31 cellular contexts compared by ENCODE assay signal in the genomic region with DNA sequence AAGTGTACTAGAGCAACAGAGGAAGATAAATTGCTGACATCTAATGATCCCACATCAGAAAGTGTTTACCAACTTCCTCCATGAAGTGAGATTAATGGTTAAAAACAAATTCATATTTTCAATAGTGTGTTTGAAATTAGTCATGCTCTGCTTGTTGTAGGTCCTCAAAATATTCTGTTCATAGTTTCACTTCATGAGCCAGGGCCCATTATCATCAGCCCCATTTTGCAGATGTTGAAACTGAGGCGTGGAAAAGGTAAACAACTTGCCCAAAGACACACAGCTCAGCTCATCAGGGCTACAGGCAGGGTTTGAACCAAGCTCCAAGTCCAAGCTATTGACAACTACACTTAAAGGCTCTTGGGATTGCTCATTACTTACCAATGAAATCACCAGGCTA.
DNase-seq lines count a peak whose midpoint lies in the region; ATAC-seq, FAIRE-seq and TF ChIP-seq lines count a peak whose summit lies in the region.
"Had no signal": no experiment of that assay in that cellular context is flagged by ENCODE, and none has a peak within 500 bp of the region (broad histone marks: within the 10 kb centered on the region; RNA-seq: fewer than 3 reads in every experiment).

No MANE protein-coding gene starts in this region.

- peak; percentile 55 for FAIRE-seq in bronchial epithelial cell (lab: Jason Lieb, UNC)
- FAIRE-seq: TTC549 had no signal

- TF ChIP-seq POLR2A in erythroblast (IDR thresholded peaks at IDR 0.05; ENCODE audit: low read length), result no peak

- POLR2A ChIA-PET in HEK293T (lab: Yijun Ruan, JAX), result no interaction called here

- H3K27me3 ChIP-seq in bronchial epithelial cell (ENCODE audit: control insufficient read depth, insufficient read depth, low read length), result no peaks in the 10 kb centered on the region
- H3K27me3 ChIP-seq: sigmoid colon, tibial nerve had no signal

- DNase-seq in bronchial epithelial cell (ENCODE audit: low read depth) (no peak), HEK293T (ENCODE audit: extremely low spot score) (no peak), erythroblast (lab: John Stamatoyannopoulos, UW) (no peak), EL (no peak)
- DNase-seq: activated CD4-positive, alpha-beta memory T cell treated with anti-CD3 and anti-CD28 coated beads, Interleukin-2, amount 10 ng/mL, durations not matched to agents 7 days and 5 days; activated CD8-positive, alpha-beta memory T cell treated with anti-CD3 and anti-CD28 coated beads, Interleukin-2, amount 50 U/mL, for 4 hours; activated naive CD4-positive, alpha-beta T cell treated with Interleukin-2 at 50 U/mL for 16 hours; BE2C; CD8-positive, alpha-beta T cell; central memory CD4-positive, alpha-beta T cell; cortex of kidney; effector memory CD4-positive, alpha-beta T cell; immature natural killer cell; left cardiac atrium; naive thymus-derived CD8-positive, alpha-beta T cell; NCI-H1092; NCI-H1694 treated with DMSO at 0.1 percent for 48 hours; NCI-H2171 treated with DMSO at 0.1 percent for 48 hours; NCI-H524; PC-9; sigmoid colon; SK-N-SH had no signal

- CTCF ChIA-PET in HEK293T (lab: Yijun Ruan, JAX), result no interaction called here

- ATAC-seq in GM18873 (IDR thresholded peaks at IDR 0.05; ENCODE audit: low FRiP score, unreplicated experiment) (peak; percentile 54), GM21515 (IDR thresholded peaks at IDR 0.05; ENCODE audit: unreplicated experiment) (peak; percentile 50), HG03342 (IDR thresholded peaks at IDR 0.05; ENCODE audit: unreplicated experiment) (peak; percentile 49)
- ATAC-seq: CD8-positive, alpha-beta T cell; left cardiac atrium; naive thymus-derived CD8-positive, alpha-beta T cell; Right ventricle myocardium inferior; stimulated activated effector memory CD8-positive, alpha-beta T cell treated with anti-CD3 and anti-CD28 coated beads, Interleukin-12 subunit alpha, Interleukin-12 subunit beta, amount 100 ng/mL, for 72 hours had no signal

- H3K4me3 ChIP-seq in bronchial epithelial cell (ENCODE audit: low read depth, low read length), result no peak overlapping the region
- H3K4me3 ChIP-seq: lung, PC-9, prostate gland, sigmoid colon, tibial nerve had no signal

- H3K36me3 ChIP-seq in bronchial epithelial cell (ENCODE audit: control insufficient read depth, insufficient read depth, low read length), result no peaks in the 10 kb centered on the region
- H3K36me3 ChIP-seq: BE2C, prostate gland, sigmoid colon, tibial nerve had no signal

- no peak for TF ChIP-seq CTCF in bronchial epithelial cell (IDR thresholded peaks at IDR 0.05; ENCODE audit: insufficient read depth, low read length, severe bottlenecking)

TF ChIP-seq in HEK293T, 16 proteins besides CTCF, POLR2A, EP300 and RAD21:
- TF ChIP-seq ARNT (IDR thresholded peaks at IDR 0.05) (no peak), FOXM1 (IDR thresholded peaks at IDR 0.05; ENCODE audit: borderline replicate concordance) (no peak), HDGF (IDR thresholded peaks at IDR 0.05; ENCODE audit: borderline replicate concordance) (no peak), LEF1 (IDR thresholded peaks at IDR 0.05; ENCODE audit: borderline replicate concordance) (no peak), CTBP1 (IDR thresholded peaks at IDR 0.05; ENCODE audit: borderline replicate concordance) (no peak), SUZ12 (IDR thresholded peaks at IDR 0.05) (no peak), L3MBTL2 (conservative IDR thresholded peaks at IDR 0.05) (no peak), NFRKB (IDR thresholded peaks at IDR 0.05) (no peak), BHLHE40 (IDR thresholded peaks at IDR 0.05; ENCODE audit: borderline replicate concordance) (no peak), ZNF384 (IDR thresholded peaks at IDR 0.05) (no peak), FOXK2 (IDR thresholded peaks at IDR 0.05) (no peak), TARDBP (IDR thresholded peaks at IDR 0.05) (no peak), FOXA1 (IDR thresholded peaks at IDR 0.05) (no peak), ELF4 (IDR thresholded peaks at IDR 0.05) (no peak), SP1 (IDR thresholded peaks at IDR 0.05) (no peak)
- TF ChIP-seq, protein P1, sequence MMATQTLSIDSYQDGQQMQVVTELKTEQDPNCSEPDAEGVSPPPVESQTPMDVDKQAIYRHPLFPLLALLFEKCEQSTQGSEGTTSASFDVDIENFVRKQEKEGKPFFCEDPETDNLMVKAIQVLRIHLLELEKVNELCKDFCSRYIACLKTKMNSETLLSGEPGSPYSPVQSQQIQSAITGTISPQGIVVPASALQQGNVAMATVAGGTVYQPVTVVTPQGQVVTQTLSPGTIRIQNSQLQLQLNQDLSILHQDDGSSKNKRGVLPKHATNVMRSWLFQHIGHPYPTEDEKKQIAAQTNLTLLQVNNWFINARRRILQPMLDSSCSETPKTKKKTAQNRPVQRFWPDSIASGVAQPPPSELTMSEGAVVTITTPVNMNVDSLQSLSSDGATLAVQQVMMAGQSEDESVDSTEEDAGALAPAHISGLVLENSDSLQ (IDR thresholded peaks at IDR 0.05), result no peak
TF ChIP-seq in HEK293T: peak in this region for 0.
